In genomic region chr11:46407635-46408034, GRCh38 we compare ENCODE assay signal across 17 cellular contexts. TPM values are rescaled to one million over a fixed set of nuclear protein-coding genes. Genes with fewer than 3 reads are reported as not detected.
DNase-seq lines count a peak whose midpoint lies in the region; ATAC-seq and TF ChIP-seq lines count a peak whose summit lies in the region.
"Had no signal": no experiment of that assay in that cellular context is flagged by ENCODE, and none has a peak within 500 bp of the region (broad histone marks: within the 10 kb centered on the region; RNA-seq: fewer than 3 reads in every experiment).

No MANE protein-coding gene starts in this region.

- no peak for TF ChIP-seq POLR2A in body of pancreas (IDR thresholded peaks at IDR 0.05)

- H3K36me3 Mint-ChIP-seq in HFFc6 (ENCODE audit: low read depth) = 0 out of 2 replicates have a peak, but pooled peaks cover 12% of the 10 kb centered on the region
- peaks cover 11% of the 10 kb centered on the region for H3K36me3 Mint-ChIP-seq in progenitor cell of endocrine pancreas (ENCODE audit: insufficient read depth)
- peaks cover 36% of the 10 kb centered on the region for H3K36me3 Mint-ChIP-seq in activated T-cell treated with anti-CD3 and anti-CD28 coated beads, Interleukin-2, amount 50 U/mL, for 4 hours (ENCODE audit: insufficient read depth)

- DNase-seq in NCI-H2107 treated with DMSO at 0.1 percent for 48 hours (lab: John Stamatoyannopoulos, UW; ENCODE audit: unreplicated experiment) (peak; percentile 37), NCI-H2107 (lab: John Stamatoyannopoulos, UW) (no peak), HFFc6 (no peak), progenitor cell of endocrine pancreas (ENCODE audit: low spot score, unreplicated experiment) (no peak), body of pancreas (no peak)
- no peak for DNase-seq in activated T-cell treated with anti-CD3 and anti-CD28 coated beads, Interleukin-2, amount 50 U/mL, for 4 hours
- DNase-seq in activated CD4-positive, alpha-beta T cell treated with anti-CD3 and anti-CD28 coated beads, Interleukin-2, amount 50 U/mL, for 48 hours = no peak
- DNase-seq: Calu3; CD4-positive, alpha-beta T cell; DMS 273 treated with DMSO at 0.1 percent for 48 hours; GM23248; H7 had no signal

- H3K27ac ChIP-seq in ectodermal cell (ENCODE audit: insufficient read depth, low read depth, low read length, poor library complexity, severe bottlenecking) (peak overlapping the region; percentile 48), body of pancreas (no peak overlapping the region)
- H3K27ac ChIP-seq: 22Rv1, GM23248 had no signal

- H3K4me1 ChIP-seq in ectodermal cell (ENCODE audit: control insufficient read depth, insufficient read depth, low read length) = peaks cover 4% of the 10 kb centered on the region
- no peaks in the 10 kb centered on the region for H3K4me1 ChIP-seq in body of pancreas

- H3K9me3 Mint-ChIP-seq in HFFc6 = no peaks in the 10 kb centered on the region
- H3K9me3 Mint-ChIP-seq in progenitor cell of endocrine pancreas (ENCODE audit: low read depth) = no peaks in the 10 kb centered on the region
- H3K9me3 Mint-ChIP-seq in activated T-cell treated with anti-CD3 and anti-CD28 coated beads, Interleukin-2, amount 50 U/mL, for 4 hours = no peaks in the 10 kb centered on the region
- H3K9me3 Mint-ChIP-seq: CD4-positive, alpha-beta T cell had no signal

- 88 to 89% methylated on average over 10 of the region's 10 CpGs for WGBS in ectodermal cell, 2 experiments
- WGBS in body of pancreas, 2 donors = 85 to 87% methylated on average over 10 of the region's 10 CpGs

- H3K27me3 ChIP-seq in ectodermal cell (ENCODE audit: control insufficient read depth, insufficient read depth, low read length, poor library complexity, severe bottlenecking) = no peaks in the 10 kb centered on the region
- H3K27me3 ChIP-seq in body of pancreas = no peaks in the 10 kb centered on the region

- H3K4me1 Mint-ChIP-seq in HFFc6 (ENCODE audit: low read depth) (peaks cover 16% of the 10 kb centered on the region), progenitor cell of endocrine pancreas (ENCODE audit: low read depth) (no peaks in the 10 kb centered on the region)
- no peaks in the 10 kb centered on the region for H3K4me1 Mint-ChIP-seq in activated T-cell treated with anti-CD3 and anti-CD28 coated beads, Interleukin-2, amount 50 U/mL, for 4 hours (ENCODE audit: low read depth)

- H3K4me3 Mint-ChIP-seq in HFFc6 = no peak overlapping the region
- H3K4me3 Mint-ChIP-seq in progenitor cell of endocrine pancreas (ENCODE audit: low read depth) = no peak overlapping the region
- no peak overlapping the region for H3K4me3 Mint-ChIP-seq in activated T-cell treated with anti-CD3 and anti-CD28 coated beads, Interleukin-2, amount 50 U/mL, for 4 hours
- H3K4me3 Mint-ChIP-seq: CD4-positive, alpha-beta T cell had no signal

- TF ChIP-seq CTCF in HFFc6 (IDR thresholded peaks at IDR 0.05) (no peak), progenitor cell of endocrine pancreas (IDR thresholded peaks at IDR 0.05; ENCODE audit: unreplicated experiment) (no peak), body of pancreas (IDR thresholded peaks at IDR 0.05) (no peak)

- H3K4me3 ChIP-seq in ectodermal cell (ENCODE audit: insufficient read depth, low read depth, low read length) (no peak overlapping the region), body of pancreas (no peak overlapping the region)
- H3K4me3 ChIP-seq: GM12878, GM23248 had no signal

- peak overlapping the region; percentile 42; the same call in 1 of the 2 replicates for H3K27ac Mint-ChIP-seq in HFFc6
- H3K27ac Mint-ChIP-seq in progenitor cell of endocrine pancreas = peak overlapping the region; percentile 25
- H3K27ac Mint-ChIP-seq: CD4-positive, alpha-beta T cell had no signal

- intact Hi-C loops in body of pancreas (cut with DNase I) = no loop called here

- peaks cover 4% of the 10 kb centered on the region for H3K36me3 ChIP-seq in ectodermal cell (ENCODE audit: control insufficient read depth, insufficient read depth, low read length)
- peaks cover 0 to 21% of the 10 kb centered on the region in 2 donors for H3K36me3 ChIP-seq in body of pancreas (replicated peaks in 1 of 2; ENCODE audit: insufficient read depth in 1 of 2, low read depth in 2 of 2)

- no peaks in the 10 kb centered on the region for H3K9me3 ChIP-seq in ectodermal cell (ENCODE audit: control insufficient read depth, low read length)
- H3K9me3 ChIP-seq in body of pancreas = no peaks in the 10 kb centered on the region

- H3K27me3 Mint-ChIP-seq in HFFc6 (ENCODE audit: insufficient read depth) (no peaks in the 10 kb centered on the region; the same call in none of the 2 replicates), progenitor cell of endocrine pancreas (no peaks in the 10 kb centered on the region)
- H3K27me3 Mint-ChIP-seq in activated T-cell treated with anti-CD3 and anti-CD28 coated beads, Interleukin-2, amount 50 U/mL, for 4 hours (ENCODE audit: low read depth) = no peaks in the 10 kb centered on the region
- H3K27me3 Mint-ChIP-seq: CD4-positive, alpha-beta T cell had no signal

- ATAC-seq in activated T-cell treated with anti-CD3 and anti-CD28 coated beads, Interleukin-2, amount 50 U/mL, for 4 hours = no peak
- no peak for ATAC-seq in body of pancreas
- ATAC-seq: GM12878 had no signal

RNA-seq across cellular contexts. Expression of gene CHRM4, which starts 16.1 kb away (rescaled TPM):
- not detected for total RNA-seq in HFFc6 (2021; fragmentation: NEBNext Ultra II Directional; extraction: Animal tissue kit (Norgen Biotek cat#: 25700))
- 1.6 TPM for polyA plus RNA-seq in ectodermal cell (2013, experiment 1 of 4)
- 3.8 TPM for polyA plus RNA-seq in ectodermal cell (2013, experiment 2 of 4)
- 1.2 TPM for polyA plus RNA-seq in ectodermal cell (2013, experiment 3 of 4)
- 1.7 TPM for polyA plus RNA-seq in ectodermal cell (2013, experiment 4 of 4)
- total RNA-seq in progenitor cell of endocrine pancreas (0.51 and 0.81 TPM in 2 replicates), body of pancreas (not detected)
- total RNA-seq in activated T-cell treated with anti-CD3 and anti-CD28 coated beads, Interleukin-2, amount 50 U/mL, for 4 hours = under 1 TPM; 0.13 to 0.52 (median 0.25) TPM
- total RNA-seq: A673, Calu3, Daoy, GM23248 had no signal
- polyA plus RNA-seq: GM23248 had no signal

RNA-seq across cellular contexts. Expression of gene MDK, which starts 26.2 kb away (rescaled TPM):
- 10 to 100 TPM in 5 of 6 experiments, 1 to 10 TPM in 1; 9.7 to 22.9 (median 18.9) TPM for total RNA-seq in HFFc6 (2021; fragmentation: NEBNext Ultra II Directional; extraction: Animal tissue kit (Norgen Biotek cat#: 25700))
- 1,267 TPM for polyA plus RNA-seq in ectodermal cell (2013, experiment 1 of 4)
- 1,149 TPM for polyA plus RNA-seq in ectodermal cell (2013, experiment 2 of 4)
- polyA plus RNA-seq in ectodermal cell (2013, experiment 3 of 4) = 1,440 TPM
- 1,571 TPM for polyA plus RNA-seq in ectodermal cell (2013, experiment 4 of 4)
- total RNA-seq in progenitor cell of endocrine pancreas (1,921 and 2,040 TPM in 2 replicates), body of pancreas (10 to 100 TPM; 36.9 to 63.0 TPM)
- total RNA-seq in activated T-cell treated with anti-CD3 and anti-CD28 coated beads, Interleukin-2, amount 50 U/mL, for 4 hours = 1 to 10 TPM; 2.1 to 3.0 (median 2.9) TPM

Comparison
In these comparisons a context has a peak if more than half of its experiments do, and no peak if none do; other contexts are left out.
1. RNA of gene MDK, which starts 26.2 kb away (total RNA-seq): 1,921 to 2,040 TPM in progenitor cell of endocrine pancreas; 36.9 to 63.0 TPM in body of pancreas, 9.7 to 22.9 TPM in HFFc6 and 2.1 to 3.0 TPM in activated T-cell treated with anti-CD3 and anti-CD28 coated beads, Interleukin-2, amount 50 U/mL, for 4 hours; every median in the first group is over 10 times any median in the second.